1 cellular context compared by ENCODE assay signal in the genomic region with DNA sequence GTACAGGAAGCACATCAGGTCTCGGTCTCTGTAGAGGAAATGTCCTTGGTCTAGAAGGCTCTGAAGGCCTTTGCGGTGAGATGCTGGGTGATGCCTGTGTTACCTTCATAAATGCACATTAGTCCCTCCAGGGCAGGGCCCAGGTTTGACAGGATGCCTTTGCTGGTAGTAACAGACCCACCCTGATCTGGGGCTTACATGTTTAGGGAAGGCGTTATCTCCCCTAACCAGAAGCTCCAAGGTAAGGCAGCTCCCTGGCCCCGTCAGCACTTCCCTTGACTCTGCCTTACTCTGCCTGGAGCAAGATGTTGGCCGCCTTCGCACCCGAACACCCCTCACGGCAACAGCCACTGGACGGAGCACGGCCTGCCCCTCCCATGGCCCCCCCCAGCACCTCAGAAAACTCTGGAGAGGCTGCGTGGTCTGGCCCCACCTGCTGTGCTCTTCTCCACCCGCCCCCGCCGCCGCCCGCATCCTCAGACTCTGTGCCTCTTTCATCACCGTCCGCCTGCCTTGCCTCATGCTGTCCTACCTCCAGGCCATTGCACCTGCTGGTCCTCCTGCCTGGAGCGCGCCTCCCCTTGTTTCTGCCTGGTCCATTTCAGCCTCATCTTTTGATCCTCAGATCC.
A peak's percentile ranks its signal among the peaks of the same experiment; 100 is the strongest.
TF ChIP-seq lines count a peak whose summit lies in the region.

No MANE protein-coding gene starts in this region.

TF ChIP-seq in K562, 482 proteins besides CTCF, POLR2A, EP300 and RAD21 (continued from another document and continues in another):
- no peak for TF ChIP-seq REST (CRISPR knock-in tag; IDR thresholded peaks at IDR 0.05; ENCODE audit: low read depth)
- TF ChIP-seq STAG1 (CRISPR knock-in tag; IDR thresholded peaks at IDR 0.05; ENCODE audit: borderline replicate concordance): no peak
- no peak for TF ChIP-seq SIN3B (IDR thresholded peaks at IDR 0.05; ENCODE audit: low read depth)
- no peak for TF ChIP-seq YBX1 (IDR thresholded peaks at IDR 0.05)
- TF ChIP-seq DPF2 (IDR thresholded peaks at IDR 0.05): peak; percentile 88
- TF ChIP-seq, protein P1, sequence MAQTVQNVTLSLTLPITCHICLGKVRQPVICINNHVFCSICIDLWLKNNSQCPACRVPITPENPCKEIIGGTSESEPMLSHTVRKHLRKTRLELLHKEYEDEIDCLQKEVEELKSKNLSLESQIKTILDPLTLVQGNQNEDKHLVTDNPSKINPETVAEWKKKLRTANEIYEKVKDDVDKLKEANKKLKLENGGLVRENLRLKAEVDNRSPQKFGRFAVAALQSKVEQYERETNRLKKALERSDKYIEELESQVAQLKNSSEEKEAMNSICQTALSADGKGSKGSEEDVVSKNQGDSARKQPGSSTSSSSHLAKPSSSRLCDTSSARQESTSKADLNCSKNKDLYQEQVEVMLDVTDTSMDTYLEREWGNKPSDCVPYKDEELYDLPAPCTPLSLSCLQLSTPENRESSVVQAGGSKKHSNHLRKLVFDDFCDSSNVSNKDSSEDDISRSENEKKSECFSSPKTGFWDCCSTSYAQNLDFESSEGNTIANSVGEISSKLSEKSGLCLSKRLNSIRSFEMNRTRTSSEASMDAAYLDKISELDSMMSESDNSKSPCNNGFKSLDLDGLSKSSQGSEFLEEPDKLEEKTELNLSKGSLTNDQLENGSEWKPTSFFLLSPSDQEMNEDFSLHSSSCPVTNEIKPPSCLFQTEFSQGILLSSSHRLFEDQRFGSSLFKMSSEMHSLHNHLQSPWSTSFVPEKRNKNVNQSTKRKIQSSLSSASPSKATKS (CRISPR knock-in tag; IDR thresholded peaks at IDR 0.05): no peak
- TF ChIP-seq, protein P2, sequence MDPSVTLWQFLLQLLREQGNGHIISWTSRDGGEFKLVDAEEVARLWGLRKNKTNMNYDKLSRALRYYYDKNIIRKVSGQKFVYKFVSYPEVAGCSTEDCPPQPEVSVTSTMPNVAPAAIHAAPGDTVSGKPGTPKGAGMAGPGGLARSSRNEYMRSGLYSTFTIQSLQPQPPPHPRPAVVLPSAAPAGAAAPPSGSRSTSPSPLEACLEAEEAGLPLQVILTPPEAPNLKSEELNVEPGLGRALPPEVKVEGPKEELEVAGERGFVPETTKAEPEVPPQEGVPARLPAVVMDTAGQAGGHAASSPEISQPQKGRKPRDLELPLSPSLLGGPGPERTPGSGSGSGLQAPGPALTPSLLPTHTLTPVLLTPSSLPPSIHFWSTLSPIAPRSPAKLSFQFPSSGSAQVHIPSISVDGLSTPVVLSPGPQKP (CRISPR knock-in tag; IDR thresholded peaks at IDR 0.05): no peak
- no peak for TF ChIP-seq ZKSCAN1 (IDR thresholded peaks at IDR 0.05; ENCODE audit: low read depth, low read length)
- TF ChIP-seq ADNP (tag; IDR thresholded peaks at IDR 0.05): no peak; the same call in 1 of the 2 replicates
- TF ChIP-seq DDX20 (tag; IDR thresholded peaks at IDR 0.05; ENCODE audit: low read depth): no peak
- TF ChIP-seq, protein P3, sequence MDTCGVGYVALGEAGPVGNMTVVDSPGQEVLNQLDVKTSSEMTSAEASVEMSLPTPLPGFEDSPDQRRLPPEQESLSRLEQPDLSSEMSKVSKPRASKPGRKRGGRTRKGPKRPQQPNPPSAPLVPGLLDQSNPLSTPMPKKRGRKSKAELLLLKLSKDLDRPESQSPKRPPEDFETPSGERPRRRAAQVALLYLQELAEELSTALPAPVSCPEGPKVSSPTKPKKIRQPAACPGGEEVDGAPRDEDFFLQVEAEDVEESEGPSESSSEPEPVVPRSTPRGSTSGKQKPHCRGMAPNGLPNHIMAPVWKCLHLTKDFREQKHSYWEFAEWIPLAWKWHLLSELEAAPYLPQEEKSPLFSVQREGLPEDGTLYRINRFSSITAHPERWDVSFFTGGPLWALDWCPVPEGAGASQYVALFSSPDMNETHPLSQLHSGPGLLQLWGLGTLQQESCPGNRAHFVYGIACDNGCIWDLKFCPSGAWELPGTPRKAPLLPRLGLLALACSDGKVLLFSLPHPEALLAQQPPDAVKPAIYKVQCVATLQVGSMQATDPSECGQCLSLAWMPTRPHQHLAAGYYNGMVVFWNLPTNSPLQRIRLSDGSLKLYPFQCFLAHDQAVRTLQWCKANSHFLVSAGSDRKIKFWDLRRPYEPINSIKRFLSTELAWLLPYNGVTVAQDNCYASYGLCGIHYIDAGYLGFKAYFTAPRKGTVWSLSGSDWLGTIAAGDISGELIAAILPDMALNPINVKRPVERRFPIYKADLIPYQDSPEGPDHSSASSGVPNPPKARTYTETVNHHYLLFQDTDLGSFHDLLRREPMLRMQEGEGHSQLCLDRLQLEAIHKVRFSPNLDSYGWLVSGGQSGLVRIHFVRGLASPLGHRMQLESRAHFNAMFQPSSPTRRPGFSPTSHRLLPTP (IDR thresholded peaks at IDR 0.05; ENCODE audit: borderline replicate concordance, extremely low read depth, insufficient read length): no peak
- no peak for TF ChIP-seq CHD2 (IDR thresholded peaks at IDR 0.05; ENCODE audit: low read depth, low read length)
- TF ChIP-seq, protein P4, sequence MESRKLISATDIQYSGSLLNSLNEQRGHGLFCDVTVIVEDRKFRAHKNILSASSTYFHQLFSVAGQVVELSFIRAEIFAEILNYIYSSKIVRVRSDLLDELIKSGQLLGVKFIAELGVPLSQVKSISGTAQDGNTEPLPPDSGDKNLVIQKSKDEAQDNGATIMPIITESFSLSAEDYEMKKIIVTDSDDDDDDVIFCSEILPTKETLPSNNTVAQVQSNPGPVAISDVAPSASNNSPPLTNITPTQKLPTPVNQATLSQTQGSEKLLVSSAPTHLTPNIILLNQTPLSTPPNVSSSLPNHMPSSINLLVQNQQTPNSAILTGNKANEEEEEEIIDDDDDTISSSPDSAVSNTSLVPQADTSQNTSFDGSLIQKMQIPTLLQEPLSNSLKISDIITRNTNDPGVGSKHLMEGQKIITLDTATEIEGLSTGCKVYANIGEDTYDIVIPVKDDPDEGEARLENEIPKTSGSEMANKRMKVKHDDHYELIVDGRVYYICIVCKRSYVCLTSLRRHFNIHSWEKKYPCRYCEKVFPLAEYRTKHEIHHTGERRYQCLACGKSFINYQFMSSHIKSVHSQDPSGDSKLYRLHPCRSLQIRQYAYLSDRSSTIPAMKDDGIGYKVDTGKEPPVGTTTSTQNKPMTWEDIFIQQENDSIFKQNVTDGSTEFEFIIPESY (CRISPR knock-in tag; IDR thresholded peaks at IDR 0.05): 0 out of 2 replicates have a peak, but pooled peaks have one; percentile 25
- peak; percentile 80 for TF ChIP-seq HMGN3 (IDR thresholded peaks at IDR 0.05; ENCODE audit: borderline replicate concordance, extremely low read depth, insufficient read length, low read depth, low read length)
- TF ChIP-seq ARHGAP35 (IDR thresholded peaks at IDR 0.05; ENCODE audit: partially characterized antibody): no peak
- TF ChIP-seq ZBTB9 (CRISPR knock-in tag; IDR thresholded peaks at IDR 0.05): no peak
- no peak for TF ChIP-seq PHF8 (IDR thresholded peaks at IDR 0.05; ENCODE audit: borderline replicate concordance, low read length)
- no peak for TF ChIP-seq E2F8 (IDR thresholded peaks at IDR 0.05; ENCODE audit: low read depth, partially characterized antibody)
- peak; percentile 83 for TF ChIP-seq L3MBTL2 (IDR thresholded peaks at IDR 0.05)
- TF ChIP-seq SRSF9 (IDR thresholded peaks at IDR 0.05; ENCODE audit: borderline replicate concordance, low read depth, low read length): no peak
- no peak for TF ChIP-seq ZBTB43 (CRISPR knock-in tag; IDR thresholded peaks at IDR 0.05)
- 0 out of 4 replicates have a peak, but pooled peaks of 1 of the 2 experiments have one; percentile 46 for TF ChIP-seq MNT (conservative IDR thresholded peaks at IDR 0.05)
- no peak for TF ChIP-seq ZNF197 (CRISPR knock-in tag; IDR thresholded peaks at IDR 0.05; ENCODE audit: low read depth)
- TF ChIP-seq DMBX1 (CRISPR knock-in tag; IDR thresholded peaks at IDR 0.05; ENCODE audit: borderline replicate concordance): no peak
- TF ChIP-seq ZNF212 (CRISPR knock-in tag; IDR thresholded peaks at IDR 0.05): no peak
- TF ChIP-seq ZNF133 (CRISPR knock-in tag; IDR thresholded peaks at IDR 0.05): no peak
- TF ChIP-seq PHB2 (IDR thresholded peaks at IDR 0.05; ENCODE audit: low read depth): no peak
- TF ChIP-seq DACH1 (IDR thresholded peaks at IDR 0.05; ENCODE audit: partially characterized antibody): no peak
- TF ChIP-seq TCF7 (IDR thresholded peaks at IDR 0.05; ENCODE audit: borderline replicate concordance): 0 out of 2 replicates have a peak, but pooled peaks have one; percentile 51
- TF ChIP-seq FIP1L1 (IDR thresholded peaks at IDR 0.05; ENCODE audit: low read depth, low read length, poor library complexity, severe bottlenecking): no peak
- TF ChIP-seq NR2C1 (IDR thresholded peaks at IDR 0.05): no peak
- no peak for TF ChIP-seq NR2C1 (tag; IDR thresholded peaks at IDR 0.05)
- no peak for TF ChIP-seq ZNF780A (CRISPR knock-in tag; IDR thresholded peaks at IDR 0.05)
- no peak for TF ChIP-seq ZNF24 (IDR thresholded peaks at IDR 0.05)
- no peak for TF ChIP-seq ZNF436 (CRISPR knock-in tag; IDR thresholded peaks at IDR 0.05)
- TF ChIP-seq, protein P5, sequence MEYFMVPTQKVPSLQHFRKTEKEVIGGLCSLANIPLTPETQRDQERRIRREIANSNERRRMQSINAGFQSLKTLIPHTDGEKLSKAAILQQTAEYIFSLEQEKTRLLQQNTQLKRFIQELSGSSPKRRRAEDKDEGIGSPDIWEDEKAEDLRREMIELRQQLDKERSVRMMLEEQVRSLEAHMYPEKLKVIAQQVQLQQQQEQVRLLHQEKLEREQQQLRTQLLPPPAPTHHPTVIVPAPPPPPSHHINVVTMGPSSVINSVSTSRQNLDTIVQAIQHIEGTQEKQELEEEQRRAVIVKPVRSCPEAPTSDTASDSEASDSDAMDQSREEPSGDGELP (CRISPR knock-in tag; IDR thresholded peaks at IDR 0.05; ENCODE audit: borderline replicate concordance): peak; percentile 32; the same call in 1 of the 2 replicates
